Comparison of ENCODE assay signal across 21 cellular contexts in the genomic region with DNA sequence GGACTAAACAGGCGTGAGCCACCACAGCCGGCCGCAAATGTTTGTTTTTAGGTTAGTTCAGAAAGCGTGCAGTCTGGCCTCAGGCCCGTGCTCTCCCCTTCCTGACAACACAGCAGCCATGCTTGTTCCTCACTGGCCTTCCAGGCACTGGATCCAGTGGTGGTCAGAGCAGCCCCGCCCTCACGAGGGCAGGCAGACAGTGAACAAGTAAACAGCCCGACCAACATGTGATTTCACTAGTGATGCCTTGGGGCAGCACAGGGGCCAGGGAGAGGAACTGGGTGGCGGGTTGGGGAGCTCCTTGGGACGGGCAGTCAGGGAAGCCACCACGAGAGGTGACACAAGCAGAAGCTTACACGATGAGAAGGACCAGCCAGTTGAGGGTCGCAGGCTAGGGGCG. TPM values are rescaled to one million over a fixed set of nuclear protein-coding genes. Genes with fewer than 3 reads are reported as not detected.
DNase-seq lines count a peak whose midpoint lies in the region; ATAC-seq and TF ChIP-seq lines count a peak whose summit lies in the region.
"Had no signal": no experiment of that assay in that cellular context is flagged by ENCODE, and none has a peak within 500 bp of the region (broad histone marks: within the 10 kb centered on the region; RNA-seq: fewer than 3 reads in every experiment).

No MANE protein-coding gene starts in this region.

- BruUV-seq in Panc1 (replicated peaks; lab: Mats Ljungman, UMichigan) = no TSS peak

- H3K4me3 Mint-ChIP-seq in type B pancreatic cell = no peak overlapping the region
- H3K4me3 Mint-ChIP-seq: activated naive CD4-positive, alpha-beta T cell treated with anti-CD3 and anti-CD28 coated beads for 36 hours; activated T-cell treated with anti-CD3 and anti-CD28 coated beads, Interleukin-2, amount 50 U/mL, for 24 hours; T-cell had no signal

- H3K9me3 Mint-ChIP-seq in type B pancreatic cell = no peaks in the 10 kb centered on the region
- H3K9me3 Mint-ChIP-seq: activated naive CD4-positive, alpha-beta T cell treated with anti-CD3 and anti-CD28 coated beads for 36 hours; activated T-cell treated with anti-CD3 and anti-CD28 coated beads, Interleukin-2, amount 50 U/mL, for 24 hours; T-cell had no signal

- TF ChIP-seq CTCF in heart left ventricle (IDR thresholded peaks at IDR 0.05) = no peak
- no peak for TF ChIP-seq CTCF in Panc1 (IDR thresholded peaks at IDR 0.05)
- TF ChIP-seq CTCF in type B pancreatic cell (conservative IDR thresholded peaks at IDR 0.05) = no peak

- no peak for ATAC-seq in heart left ventricle
- ATAC-seq in Right ventricle myocardium inferior = no peak
- ATAC-seq in Panc1 = no peak
- ATAC-seq in aorta (ENCODE audit: low FRiP score) = no peak
- ATAC-seq: left lobe of liver, T-cell had no signal

- intact Hi-C loops in heart left ventricle (cut with DNase I) = loop anchor here in 1 of 10 donors (5.0 kb wide), 1 partner anchor 56 kb away; a partner anchor contains a TSS
- intact Hi-C loops in Right ventricle myocardium inferior (cut with DNase I) = no loop called here
- intact Hi-C loops in Panc1 (cut with micrococcal nuclease; ENCODE audit: unreplicated experiment) = no loop called here
- intact Hi-C loops in aorta (cut with DNase I) = no loop called here

- no peaks in the 10 kb centered on the region for H3K27me3 Mint-ChIP-seq in type B pancreatic cell
- H3K27me3 Mint-ChIP-seq: activated T-cell treated with anti-CD3 and anti-CD28 coated beads, Interleukin-2, amount 50 U/mL, for 24 hours; T-cell had no signal

- POLR2A ChIA-PET in Panc1 (lab: Charles Lee) = interaction anchor here (0.5 to 1.1 kb wide), 4 partner anchors 12 to 442 kb away, joined by 3 to 9 read pairs (median 4); no protein-coding TSS in a partner anchor

- peak overlapping the region; percentile 66 for H3K27ac Mint-ChIP-seq in type B pancreatic cell
- H3K27ac Mint-ChIP-seq: activated naive CD4-positive, alpha-beta T cell treated with anti-CD3 and anti-CD28 coated beads for 36 hours had no signal

- H3K27ac ChIP-seq in heart left ventricle (peak overlapping the region in 7 of 12 donors; percentile 12 to 98 (median 92)), Panc1 (ENCODE audit: low read length) (peak overlapping the region; percentile 24), aorta (ENCODE audit: low read depth in 1 of 2, low read length in 2 of 2) (peak overlapping the region in 1 of 2 donors; percentile 14)
- H3K27ac ChIP-seq: vagina had no signal

- CTCF ChIA-PET in Panc1 (lab: Charles Lee) = interaction anchor here (0.6 to 1.6 kb wide), 3 partner anchors 20 to 960 kb away, joined by 3 to 5 read pairs (median 3); no protein-coding TSS in a partner anchor

- peaks cover 5% of the 10 kb centered on the region for H3K4me1 Mint-ChIP-seq in type B pancreatic cell (ENCODE audit: unreplicated experiment)

- no peak for TF ChIP-seq POLR2A in heart left ventricle (IDR thresholded peaks at IDR 0.05)

- H3K27me3 ChIP-seq in heart left ventricle (no peaks in the 10 kb centered on the region), Panc1 (ENCODE audit: control insufficient read depth, insufficient read depth, low read length) (no peaks in the 10 kb centered on the region), aorta (ENCODE audit: control insufficient read depth in 1 of 2, insufficient read depth in 2 of 2, low read length in 1 of 2) (no peaks in the 10 kb centered on the region)
- H3K27me3 ChIP-seq: vagina had no signal

- H3K36me3 ChIP-seq in heart left ventricle (peaks cover 3 to 86% (median 83%) of the 10 kb centered on the region in 9 donors), Panc1 (ENCODE audit: control insufficient read depth, insufficient read depth, low read length) (peaks cover 72% of the 10 kb centered on the region), aorta (ENCODE audit: control insufficient read depth in 1 of 2, insufficient read depth in 2 of 2, low read length in 1 of 2) (peaks cover 3 to 21% of the 10 kb centered on the region in 2 donors)

- 90 to 93% (median 90%) methylated on average over 12 to 14 of the region's 14 CpGs for WGBS in heart left ventricle, 4 donors
- WGBS in aorta, 2 donors = 87% methylated on average over 14 of the region's 14 CpGs

- no peak for DNase-seq in heart left ventricle
- DNase-seq in Right ventricle myocardium inferior (ENCODE audit: missing footprints) = no peak
- no peak for DNase-seq in Panc1 (ENCODE audit: low read depth, low spot score)
- peak; percentile 63 for DNase-seq in foreskin melanocyte
- no peak for DNase-seq in type B pancreatic cell (ENCODE audit: extremely low spot score, unreplicated experiment)
- no peak for DNase-seq in aorta
- DNase-seq in NCI-H2081 (lab: John Stamatoyannopoulos, UW) = no peak
- no peak for DNase-seq in activated naive CD4-positive, alpha-beta T cell treated with anti-CD3 and anti-CD28 coated beads, Interleukin-2, amount 50 U/mL, for 16 hours
- DNase-seq: activated naive CD4-positive, alpha-beta T cell treated with anti-CD3 and anti-CD28 coated beads for 36 hours; activated T-cell treated with anti-CD3 and anti-CD28 coated beads, Interleukin-2, amount 50 U/mL, for 24 hours; anterior cingulate cortex; DMS153; effector CD8-positive, alpha-beta T cell; glutamatergic neuron; NCI-H1417 treated with DMSO at 0.1 percent for 48 hours; NCI-H524 treated with DMSO at 0.1 percent for 48 hours; SHP77 treated with DMSO at 0.1 percent for 48 hours; stimulated activated CD4-positive, alpha-beta T cell treated with anti-CD3 and anti-CD28 coated beads, Interleukin-4, amount 100 ng/mL, for 24 hours; T-cell had no signal

- H3K9me3 ChIP-seq in heart left ventricle = no peaks in the 10 kb centered on the region
- no peaks in the 10 kb centered on the region for H3K9me3 ChIP-seq in Panc1 (ENCODE audit: control insufficient read depth, insufficient read depth, low read depth, low read length)
- H3K9me3 ChIP-seq in aorta (ENCODE audit: control insufficient read depth, low read length) = no peaks in the 10 kb centered on the region
- H3K9me3 ChIP-seq: vagina had no signal

- H3K4me1 ChIP-seq in heart left ventricle = peaks cover 26 to 100% (median 78%) of the 10 kb centered on the region in 12 donors
- peaks cover 88% of the 10 kb centered on the region for H3K4me1 ChIP-seq in Panc1 (ENCODE audit: control insufficient read depth, insufficient read depth, low read length)
- H3K4me1 ChIP-seq in aorta (ENCODE audit: control insufficient read depth in 1 of 2, insufficient read depth in 2 of 2, low read length in 2 of 2) = no peaks in the 10 kb centered on the region

- in situ Hi-C loops in Panc1 (cut with HindIII; ENCODE audit: low pct_unique_long_range_greater_than_20kb, low sequenced_read_pairs) = loop anchor here (5.0 kb wide), 1 partner anchor 156 kb away; no protein-coding TSS in a partner anchor

- H3K36me3 Mint-ChIP-seq in type B pancreatic cell = peaks cover 4% of the 10 kb centered on the region

- H3K4me3 ChIP-seq in heart left ventricle (no peak overlapping the region), Panc1 (ENCODE audit: low read depth in 2 of 2, low read length in 2 of 2) (no peak overlapping the region), aorta (ENCODE audit: low read length in 2 of 2) (no peak overlapping the region)
- H3K4me3 ChIP-seq: vagina had no signal

RNA-seq across cellular contexts. Expression of a gene that starts 40.8 kb away (rescaled TPM):
- total RNA-seq in heart left ventricle (1 to 10 TPM in 2 of 9 donors, under 1 TPM in 7; 0.36 to 1.8 (median 0.72) TPM), Right ventricle myocardium inferior (not detected), Panc1 (2021; ENCODE audit: unreplicated experiment) (58.5 TPM), type B pancreatic cell (ENCODE audit: low replicate concordance) (3.0 and 4.5 TPM in 2 replicates), aorta (1 to 10 TPM; 1.9 to 2.8 TPM)
- polyA plus RNA-seq in heart left ventricle (1 to 10 TPM in 1 of 2 donors, under 1 TPM in 1; 0.91 to 1.4 TPM), aorta (1 to 10 TPM; 1.0 to 4.5 TPM)
- 81.4 TPM for polyA plus RNA-seq in Panc1 (2012; ENCODE audit: insufficient read length)

RNA-seq across cellular contexts. Expression of a gene that starts 56.1 kb away (rescaled TPM):
- 100 to 1,000 TPM; 124 to 307 (median 154) TPM for total RNA-seq in heart left ventricle
- 100 to 1,000 TPM; 100 to 107 TPM for polyA plus RNA-seq in heart left ventricle
- total RNA-seq in Right ventricle myocardium inferior = 145 TPM
- 3,297 TPM for total RNA-seq in Panc1 (2021; ENCODE audit: unreplicated experiment)
- polyA plus RNA-seq in Panc1 (2012; ENCODE audit: insufficient read length) = 5,405 TPM
- 475 and 776 TPM in 2 replicates for total RNA-seq in type B pancreatic cell (ENCODE audit: low replicate concordance)
- total RNA-seq in aorta = 1,000 to 10,000 TPM in 1 of 2 donors, 100 to 1,000 TPM in 1; 794 to 1,985 TPM
- 100 to 1,000 TPM; 111 to 163 TPM for polyA plus RNA-seq in aorta

Comparison
In these comparisons a context has a peak if more than half of its experiments do, and no peak if none do; other contexts are left out.
1. RNA of a gene that starts 40.8 kb away (total RNA-seq): 58.5 TPM in Panc1 (single experiment); 3.0 to 4.5 TPM in type B pancreatic cell, 1.9 to 2.8 TPM in aorta, 0.36 to 1.8 TPM in heart left ventricle and not detected in Right ventricle myocardium inferior (single experiment); every median in the first group is over 10 times any median in the second.